ENCODE assay signal across 8 cellular contexts in the genomic region with DNA sequence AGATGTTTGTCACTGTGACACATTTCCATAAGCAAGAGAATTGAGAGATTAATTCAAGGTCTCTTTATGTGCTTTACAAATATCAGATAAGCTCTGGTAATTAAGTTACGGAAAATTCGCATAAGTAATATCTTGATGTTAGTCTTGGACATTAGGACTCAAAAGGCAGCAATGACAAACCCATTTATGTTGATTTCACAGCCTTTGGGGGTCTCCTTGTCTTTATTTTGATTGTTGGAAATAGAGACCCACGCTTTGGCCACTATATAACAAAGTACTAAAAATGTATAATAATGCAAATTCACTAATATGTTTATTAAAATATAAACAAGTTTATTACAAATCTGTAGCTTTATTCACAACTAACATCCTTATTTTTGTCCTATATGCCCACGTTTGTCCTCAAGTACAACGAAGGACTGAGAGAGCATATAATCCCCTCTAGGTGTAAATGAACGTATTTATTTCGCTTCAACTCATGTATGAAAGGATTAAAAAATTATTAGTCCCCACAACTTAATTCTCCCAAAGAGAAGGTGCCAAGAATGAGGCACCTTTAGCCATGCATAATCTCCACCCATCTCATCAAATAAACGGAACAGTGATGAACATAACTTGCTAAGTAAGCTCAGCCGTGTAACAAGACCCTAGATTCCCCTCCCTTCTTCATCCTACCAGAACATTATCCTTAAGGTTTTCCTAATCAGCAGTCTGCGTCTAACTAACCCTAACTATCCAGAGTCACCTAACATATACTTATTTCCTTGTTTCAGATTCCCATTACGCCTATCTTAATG. TPM values are rescaled to one million over a fixed set of nuclear protein-coding genes. Genes with fewer than 3 reads are reported as not detected.
A peak's percentile ranks its signal among the peaks of the same experiment; 100 is the strongest.
DNase-seq lines count a peak whose midpoint lies in the region; ATAC-seq, FAIRE-seq and TF ChIP-seq lines count a peak whose summit lies in the region.

No MANE protein-coding gene starts in this region.

- no peak overlapping the region for H3K9ac ChIP-seq in MM.1S (ENCODE audit: low read length)

- peaks cover 41% of the 10 kb centered on the region for H3K4me1 ChIP-seq in A549
- H3K4me1 ChIP-seq in MM.1S (ENCODE audit: low read length), result peaks cover 9% of the 10 kb centered on the region

- no peak for ATAC-seq in A549
- no peak for ATAC-seq in naive B cell (ENCODE audit: low read depth in 2 of 2)
- ATAC-seq in GM19395 (IDR thresholded peaks at IDR 0.05; ENCODE audit: unreplicated experiment), result no peak
- ATAC-seq in HG03460 (IDR thresholded peaks at IDR 0.05; ENCODE audit: unreplicated experiment), result no peak

- no peaks in the 10 kb centered on the region for H4K20me1 ChIP-seq in MM.1S (ENCODE audit: insufficient read depth, low read length)

- FAIRE-seq in A549 (lab: Jason Lieb, UNC), result no peak

- TF ChIP-seq CTCF in A549 (IDR thresholded peaks at IDR 0.05) (no peak), NB4 (IDR thresholded peaks at IDR 0.05; ENCODE audit: low read depth, low read length) (no peak), coronary artery (IDR thresholded peaks at IDR 0.05) (no peak), MM.1S (IDR thresholded peaks at IDR 0.05; ENCODE audit: low read length) (no peak)

- peaks cover 33% of the 10 kb centered on the region for H3K27me3 ChIP-seq in MM.1S (replicated peaks; ENCODE audit: insufficient read depth, low read length)

- H3K4me1 Mint-ChIP-seq in naive B cell, result peaks cover 31 to 36% (median 34%) of the 10 kb centered on the region in 3 donors

- TF ChIP-seq EP300 in A549 (IDR thresholded peaks at IDR 0.05), result no peak

- no peaks in the 10 kb centered on the region for H3K36me3 Mint-ChIP-seq in naive B cell

- no peaks in the 10 kb centered on the region for H3K36me3 ChIP-seq in MM.1S (replicated peaks; ENCODE audit: insufficient read depth, low read length)

- H3K4me2 ChIP-seq in A549, result peak overlapping the region; percentile 93
- H3K4me2 ChIP-seq in MM.1S (ENCODE audit: low read depth, low read length), result no peak overlapping the region

- no peaks in the 10 kb centered on the region for H3K9me2 ChIP-seq in MM.1S (replicated peaks; ENCODE audit: insufficient read depth, low read length)

- DNase-seq in A549 (ENCODE audit: low read depth in 1 of 2, low spot score in 1 of 2) (no peak), NB4 (ENCODE audit: low read depth) (no peak), coronary artery (ENCODE audit: low spot score) (no peak), naive B cell (no peak), MM.1S (no peak), activated T-cell treated with anti-CD3 and anti-CD28 coated beads for 4 hours (no peak)

- no peak for TF ChIP-seq RAD21 in A549 (conservative IDR thresholded peaks at IDR 0.05 in 1 of 2, IDR thresholded peaks at IDR 0.05 in 1 of 2)

- H3F3A ChIP-seq in MM.1S (ENCODE audit: insufficient read depth, low read length), result no peaks in the 10 kb centered on the region

- 40% methylated on average over 11 of the region's 11 CpGs for WGBS in A549 (ENCODE audit: missing lambda C conversion rate)

- H3K79me2 ChIP-seq in MM.1S (ENCODE audit: low read length), result no peaks in the 10 kb centered on the region

- CTCF ChIA-PET in A549 (lab: Yijun Ruan, JAX), result interaction anchor here (0.9 to 4.3 kb wide), 2 partner anchors 12 to 60 kb away, joined by 3 to 42 read pairs; no protein-coding TSS in a partner anchor

- no peaks in the 10 kb centered on the region for H3K9me3 Mint-ChIP-seq in naive B cell

- peak overlapping the region in 2 of 6 donors; percentile 1 to 47 for H3K27ac Mint-ChIP-seq in naive B cell

- H2AFZ ChIP-seq in MM.1S (ENCODE audit: low read length), result no peak overlapping the region

- no peak for TF ChIP-seq POLR2A in A549 (IDR thresholded peaks at IDR 0.05; ENCODE audit: low read length)
- TF ChIP-seq POLR2A in NB4 (IDR thresholded peaks at IDR 0.05; ENCODE audit: extremely low read depth, insufficient read length), result no peak

- H3K27ac ChIP-seq in A549 (peak overlapping the region; percentile 99 to 100), coronary artery (peak overlapping the region; percentile 100), MM.1S (ENCODE audit: low read length) (no peak overlapping the region)

- peak overlapping the region; percentile 83 to 97 (median 90) for H3K4me3 Mint-ChIP-seq in naive B cell

- peaks cover 5% of the 10 kb centered on the region in 3 donors for H3K27me3 Mint-ChIP-seq in naive B cell

- no peaks in the 10 kb centered on the region for H3K9me3 ChIP-seq in A549
- no peaks in the 10 kb centered on the region for H3K9me3 ChIP-seq in MM.1S (replicated peaks; ENCODE audit: insufficient read depth, low read length)

- H3K4me3 ChIP-seq in A549 (peak overlapping the region; percentile 76), NB4 (ENCODE audit: low read depth, low read length) (peak overlapping the region; percentile 70), coronary artery (peak overlapping the region; percentile 96), MM.1S (ENCODE audit: low read length) (no peak overlapping the region)

- POLR2A ChIA-PET in A549 (lab: Yijun Ruan, JAX), result interaction anchor here (0.9 to 1.5 kb wide), 3 partner anchors 9 to 59 kb away, joined by 3 to 10 read pairs (median 3); no protein-coding TSS in a partner anchor

TF ChIP-seq in A549, 52 proteins besides CTCF, POLR2A, EP300 and RAD21 (continues in another document):
- TF ChIP-seq ZSCAN20 (CRISPR knock-in tag; IDR thresholded peaks at IDR 0.05) (no peak), ATOH8 (CRISPR knock-in tag; IDR thresholded peaks at IDR 0.05; ENCODE audit: low read depth) (no peak), REST (IDR thresholded peaks at IDR 0.05) (no peak), RCOR1 (IDR thresholded peaks at IDR 0.05; ENCODE audit: low read depth, low read length) (no peak), RNF2 (IDR thresholded peaks at IDR 0.05; ENCODE audit: borderline replicate concordance, low read depth) (no peak), FOSL2 (IDR thresholded peaks at IDR 0.05) (no peak), FOSL2 (CRISPR knock-in tag; IDR thresholded peaks at IDR 0.05) (no peak), MAZ (IDR thresholded peaks at IDR 0.05; ENCODE audit: borderline replicate concordance, low read depth, low read length) (no peak), E2F6 (IDR thresholded peaks at IDR 0.05; ENCODE audit: borderline replicate concordance, low read depth) (no peak), ZC3H11A (IDR thresholded peaks at IDR 0.05) (no peak), JUN (IDR thresholded peaks at IDR 0.05) (no peak), HOXB13 (CRISPR knock-in tag; IDR thresholded peaks at IDR 0.05; ENCODE audit: low read depth) (no peak), HOXA7 (CRISPR knock-in tag; IDR thresholded peaks at IDR 0.05) (0 out of 2 replicates have a peak, but pooled peaks have one; percentile 43), EHMT2 (IDR thresholded peaks at IDR 0.05; ENCODE audit: low read depth) (no peak), RARB (CRISPR knock-in tag; IDR thresholded peaks at IDR 0.05) (no peak), TFCP2L1 (CRISPR knock-in tag; IDR thresholded peaks at IDR 0.05) (0 out of 2 replicates have a peak, but pooled peaks have one; percentile 78), RFX5 (IDR thresholded peaks at IDR 0.05) (no peak)

RNA-seq across cellular contexts. Expression of gene LAMC1, which starts 1.6 kb away (rescaled TPM):
- polyA plus RNA-seq in A549 (2011; rRNA removed) (139 and 152 TPM in 2 replicates), A549 (2017; fragmentation: RNase III; extraction: RNeasy Plus Mini Kit Qiagen cat#74134 plus additional on column Dnase treatment) (85.8 to 106 TPM (median 93.7 TPM) in 3 replicates), naive B cell (ENCODE audit: low read depth in 6 of 6) (10 to 100 TPM in 5 of 6 donors, 1 to 10 TPM in 1; 5.9 to 17.6 (median 13.5) TPM)
- 39.6 and 43.0 TPM in 2 replicates for polyA plus RNA-seq in A549 (2012; cell fraction: cytosol; rRNA removed)
- 92.3 and 98.8 TPM in 2 replicates for polyA plus RNA-seq in A549 (2012; cell fraction: nucleus; rRNA removed)
- 149 and 171 TPM in 2 replicates for polyA minus RNA-seq in A549 (2011; rRNA and poly(A)+ RNA removed)
